8 cellular contexts compared by ENCODE assay signal in the genomic region with DNA sequence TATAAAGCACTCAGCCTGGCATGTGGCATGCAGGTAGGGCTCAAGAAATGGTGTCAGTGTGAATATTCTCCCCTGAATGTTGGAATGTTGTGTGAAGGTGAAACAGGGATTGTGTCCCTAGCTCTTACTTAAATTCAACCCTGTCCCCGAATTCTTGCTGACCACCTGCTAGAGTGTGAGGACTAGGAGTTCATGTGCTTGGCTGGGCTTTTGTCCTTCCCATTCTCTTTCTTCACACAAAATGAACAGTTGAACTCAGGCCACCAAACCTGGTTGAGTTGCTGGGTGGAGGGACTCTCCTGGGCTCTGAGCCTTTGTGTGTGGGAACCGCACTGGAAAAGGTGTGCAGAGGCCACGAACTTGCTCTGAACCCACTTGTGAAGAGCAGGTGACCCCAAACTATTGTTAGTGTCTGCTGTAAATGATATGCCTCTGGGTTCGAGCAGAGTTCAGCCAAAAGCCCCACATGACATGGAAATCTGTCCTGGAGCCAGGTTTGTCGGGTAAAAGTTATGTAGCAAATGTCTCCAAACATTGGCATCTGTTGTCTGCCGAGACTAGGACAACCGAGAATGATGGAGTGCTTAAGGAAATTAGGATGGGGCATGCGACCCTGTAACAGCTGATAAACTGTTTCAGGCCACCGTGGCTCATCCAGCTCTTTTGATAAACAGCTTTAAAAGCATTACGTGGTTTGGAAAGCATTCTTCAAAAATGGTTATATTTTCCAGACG.
DNase-seq lines count a peak whose midpoint lies in the region; ATAC-seq and TF ChIP-seq lines count a peak whose summit lies in the region.

No MANE protein-coding gene starts in this region.

- intact Hi-C loops in Right ventricle myocardium inferior (cut with DNase I) (loop anchor here (1.0 to 2.0 kb wide), 3 partner anchors 13 to 145 kb away; partner anchors contain the start of gene DHRS3), cardiac septum (cut with DNase I) (loop anchor here (1.0 to 5.0 kb wide), 3 partner anchors 12 to 146 kb away; no protein-coding TSS in a partner anchor), lower leg skin (cut with DNase I; ENCODE audit: low total_unique reads) (no loop called here), dorsolateral prefrontal cortex (cut with DNase I) (no loop called here)

- no peak for TF ChIP-seq POLR2A in lower leg skin (IDR thresholded peaks at IDR 0.05)
- TF ChIP-seq POLR2A in GM18505 (IDR thresholded peaks at IDR 0.05; ENCODE audit: borderline replicate concordance, extremely low read depth, insufficient read depth, insufficient read length), result no peak

- peak; percentile 54 for DNase-seq in Right ventricle myocardium inferior (ENCODE audit: missing footprints)
- DNase-seq in cardiac septum (ENCODE audit: low spot score), result no peak
- peak; percentile 83 to 99 for DNase-seq in dermis microvascular lymphatic vessel endothelial cell (ENCODE audit: low read depth in 2 of 2)
- DNase-seq in myocyte (ENCODE audit: low read depth), result peak; percentile 84
- DNase-seq in HuH-7 (ENCODE audit: low spot score), result no peak
- no peak for DNase-seq in lower leg skin (ENCODE audit: low spot score in 2 of 2)
- no peak for DNase-seq in dorsolateral prefrontal cortex

- H3K4me3 ChIP-seq in lower leg skin (ENCODE audit: low read depth, poor library complexity, severe bottlenecking) (no peak overlapping the region), dorsolateral prefrontal cortex (no peak overlapping the region)

- WGBS in lower leg skin, 2 donors, result 69 to 76% methylated on average over 11 of the region's 11 CpGs

- TF ChIP-seq CTCF in lower leg skin (IDR thresholded peaks at IDR 0.05), result no peak
- TF ChIP-seq CTCF in dorsolateral prefrontal cortex (IDR thresholded peaks at IDR 0.05 in 54 of 56, conservative IDR thresholded peaks at IDR 0.05 in 2 of 56; ENCODE audit: low read depth in 1 of 56, partially characterized antibody in 56 of 56), result no peak

- H3K27me3 ChIP-seq in dorsolateral prefrontal cortex, result no peaks in the 10 kb centered on the region

- peak overlapping the region in 7 of 59 donors; percentile 3 to 36 (median 19) for H3K27ac ChIP-seq in dorsolateral prefrontal cortex

- peak; percentile 67 for ATAC-seq in Right ventricle myocardium inferior
- no peak for ATAC-seq in GM18505 (IDR thresholded peaks at IDR 0.05; ENCODE audit: unreplicated experiment)

Comparison
In these comparisons a context has a peak if more than half of its experiments do, and no peak if none do; other contexts are left out.
1. DNase-seq: peak in Right ventricle myocardium inferior (single experiment), dermis microvascular lymphatic vessel endothelial cell (2 of 2) and myocyte (single experiment); none in cardiac septum (single experiment), HuH-7 (single experiment), lower leg skin (0 of 2) and dorsolateral prefrontal cortex (0 of 10).
2. intact Hi-C loops: an anchor here in Right ventricle myocardium inferior (1.0 to 2.0 kb wide) and cardiac septum (1.0 to 5.0 kb wide); none called in lower leg skin and dorsolateral prefrontal cortex.